Comparison of ENCODE assay signal across 8 cellular contexts in genomic region chr3:101803152-101803782, GRCh38. TPM values are rescaled to one million over a fixed set of nuclear protein-coding genes. Genes with fewer than 3 reads are reported as not detected.
DNase-seq lines count a peak whose midpoint lies in the region; ATAC-seq and TF ChIP-seq lines count a peak whose summit lies in the region.

No MANE protein-coding gene starts in this region.

- no peaks in the 10 kb centered on the region for H4K20me1 ChIP-seq in HCT116 (ENCODE audit: insufficient read depth)

- intact Hi-C loops in HCT116 (cut with micrococcal nuclease): loop anchor here (5.0 kb wide), 1 partner anchor 106 kb away; no protein-coding TSS in a partner anchor
- intact Hi-C loops in Right ventricle myocardium superior (cut with DNase I): loop anchor here (5.0 to 10.0 kb wide), 2 partner anchors 292 to 424 kb away; no protein-coding TSS in a partner anchor

- H3K4me1 ChIP-seq in HCT116 (ENCODE audit: control insufficient read depth in 1 of 2, insufficient read depth in 2 of 2, low read length in 2 of 2): no peaks in the 10 kb centered on the region

- H3K4me2 ChIP-seq in HCT116 (ENCODE audit: low read length): no peak overlapping the region

- CTCF ChIA-PET in HCT116 (lab: Charles Lee): interaction anchor here (0.5 to 3.6 kb wide), 12 partner anchors 9 to 733 kb away, joined by 3 to 33 read pairs (median 4); partner anchors contain the start of gene NXPE3

- no peak overlapping the region for H3K9ac ChIP-seq in HCT116 (ENCODE audit: low read length)

- POLR2A ChIA-PET in HCT116 (lab: Charles Lee): no interaction called here

- H3K4me3 ChIP-seq in HCT116 (replicated peaks in 1 of 2; ENCODE audit: low read depth in 1 of 2, low read length in 2 of 2): no peak overlapping the region

- no peaks in the 10 kb centered on the region for H3K36me3 ChIP-seq in HCT116 (ENCODE audit: control insufficient read depth in 1 of 2, insufficient read depth in 2 of 2, low read length in 2 of 2)

- no peaks in the 10 kb centered on the region for H3K9me3 ChIP-seq in HCT116 (ENCODE audit: control insufficient read depth in 1 of 2, insufficient read depth in 1 of 2, low read depth in 1 of 2, low read length in 2 of 2)

- H2AFZ ChIP-seq in HCT116 (ENCODE audit: low read depth, low read length, poor library complexity, severe bottlenecking): no peak overlapping the region

- H3K9me2 ChIP-seq in HCT116 (ENCODE audit: insufficient read depth): no peaks in the 10 kb centered on the region

- TF ChIP-seq POLR2A in HCT116 (IDR thresholded peaks at IDR 0.05; ENCODE audit: borderline replicate concordance, extremely low read depth, insufficient read depth, insufficient read length): no peak

- H3K79me2 ChIP-seq in HCT116 (ENCODE audit: insufficient read depth, low read length): no peaks in the 10 kb centered on the region

- peak; percentile 35 for DNase-seq in activated T-cell treated with anti-CD3 and anti-CD28 coated beads for 1 hour (ENCODE audit: low read depth)
- no peak for DNase-seq in activated T-cell treated with anti-CD3 and anti-CD28 coated beads, Interleukin-2, amount 50 U/mL, for 1 hour
- peak; percentile 43 for DNase-seq in HCT116 (ENCODE audit: low read depth, low spot score)
- DNase-seq in LoVo (ENCODE audit: low spot score): peak; percentile 67
- peak; percentile 70 for DNase-seq in RPMI7951 (ENCODE audit: low read depth)
- DNase-seq in activated naive CD8-positive, alpha-beta T cell treated with anti-CD3 and anti-CD28 coated beads, Interleukin-2, amount 50 U/mL, for 16 hours (ENCODE audit: low read depth, low spot score): peak; percentile 30
- no peak for DNase-seq in Right ventricle myocardium superior
- DNase-seq in retina: peak; percentile 27

- H3K27ac ChIP-seq in HCT116 (ENCODE audit: low read depth, low read length): no peak overlapping the region

- RAD21 ChIA-PET in HCT116 (lab: Charles Lee; ENCODE audit: low non-redundant PET in 1 of 2, low total read pairs in 2 of 2, uncharacterized antibody in 2 of 2, unreplicated experiment in 2 of 2): interaction anchor here in 1 of 2 experiments (1.6 kb wide), 1 partner anchor 423 kb away, joined by 10 read pairs; no protein-coding TSS in a partner anchor

- TF ChIP-seq CTCF in HCT116 (IDR thresholded peaks at IDR 0.05 in 2 of 3, conservative IDR thresholded peaks at IDR 0.05 in 1 of 3; ENCODE audit: borderline replicate concordance in 1 of 3, insufficient read depth in 1 of 3, low read depth in 2 of 3, low read length in 2 of 3): peak; percentile 53 to 88 (median 81); a peak in 5 of 6 replicates

- ATAC-seq in HCT116 (peak; percentile 96), Right ventricle myocardium superior (ENCODE audit: poor library complexity) (peak; percentile 95)

- peak; percentile 49 for TF ChIP-seq RAD21 in HCT116 (IDR thresholded peaks at IDR 0.05; ENCODE audit: low read depth)

- no peaks in the 10 kb centered on the region for H3K27me3 ChIP-seq in HCT116 (ENCODE audit: insufficient read depth, low read length)

- no TSS peak for BruUV-seq in HCT116 (replicated peaks; lab: Mats Ljungman, UMichigan)

TF ChIP-seq in HCT116, 20 proteins besides CTCF, POLR2A, EP300 and RAD21:
- no peak for TF ChIP-seq EZH2 (IDR thresholded peaks at IDR 0.05)
- TF ChIP-seq ZBTB33 (IDR thresholded peaks at IDR 0.05; ENCODE audit: extremely low read depth, insufficient replicate concordance, low read length): no peak
- no peak for TF ChIP-seq EZH2phosphoT487 (IDR thresholded peaks at IDR 0.05; ENCODE audit: borderline replicate concordance)
- no peak for TF ChIP-seq SIN3A (IDR thresholded peaks at IDR 0.05; ENCODE audit: low read depth)
- TF ChIP-seq FOSL1 (IDR thresholded peaks at IDR 0.05; ENCODE audit: low read depth): no peak

RNA-seq across cellular contexts. Expression of gene NXPE3, which starts 24.3 kb away (rescaled TPM):
- total RNA-seq in HCT116 (2021; ENCODE audit: unreplicated experiment): 4.3 TPM
- polyA plus RNA-seq in HCT116 (2012): 2.3 and 2.5 TPM in 2 replicates
- total RNA-seq in RPMI7951 (2014; rRNA removed; shearing (Covaris generic)): 17.1 and 18.7 TPM in 2 replicates
- total RNA-seq in Right ventricle myocardium superior: 45.5 TPM

RNA-seq across cellular contexts. Expression of gene NFKBIZ, which starts 46.0 kb away (rescaled TPM):
- 12.2 TPM for total RNA-seq in HCT116 (2021; ENCODE audit: unreplicated experiment)
- 3.6 and 8.7 TPM in 2 replicates for polyA plus RNA-seq in HCT116 (2012)
- total RNA-seq in RPMI7951 (2014; rRNA removed; shearing (Covaris generic)): 9.5 and 12.1 TPM in 2 replicates
- total RNA-seq in Right ventricle myocardium superior: 12.9 TPM

Comparison
In these comparisons a context has a peak if more than half of its experiments do, and no peak if none do; other contexts are left out.
1. DNase-seq: peak in activated T-cell treated with anti-CD3 and anti-CD28 coated beads for 1 hour (single experiment), HCT116 (single experiment), LoVo (single experiment), RPMI7951 (single experiment), activated naive CD8-positive, alpha-beta T cell treated with anti-CD3 and anti-CD28 coated beads, Interleukin-2, amount 50 U/mL, for 16 hours (single experiment) and retina (single experiment); none in activated T-cell treated with anti-CD3 and anti-CD28 coated beads, Interleukin-2, amount 50 U/mL, for 1 hour (single experiment) and Right ventricle myocardium superior (single experiment).